Comparison of ENCODE assay signal across 1 cellular context in genomic region chr19:31276831-31277230, GRCh38.
TF ChIP-seq lines count a peak whose summit lies in the region.

No MANE protein-coding gene starts in this region.

TF ChIP-seq in IMR-90, 13 proteins besides CTCF, POLR2A, EP300 and RAD21 (continued from another document):
- TF ChIP-seq USF2 (IDR thresholded peaks at IDR 0.05; ENCODE audit: low read depth, low read length) (no peak), ELK1 (IDR thresholded peaks at IDR 0.05; ENCODE audit: borderline replicate concordance, low read depth, low read length) (no peak), CHD1 (IDR thresholded peaks at IDR 0.05; ENCODE audit: low read depth, low read length) (no peak)
